ENCODE assay signal across 10 cellular contexts in the genomic region with DNA sequence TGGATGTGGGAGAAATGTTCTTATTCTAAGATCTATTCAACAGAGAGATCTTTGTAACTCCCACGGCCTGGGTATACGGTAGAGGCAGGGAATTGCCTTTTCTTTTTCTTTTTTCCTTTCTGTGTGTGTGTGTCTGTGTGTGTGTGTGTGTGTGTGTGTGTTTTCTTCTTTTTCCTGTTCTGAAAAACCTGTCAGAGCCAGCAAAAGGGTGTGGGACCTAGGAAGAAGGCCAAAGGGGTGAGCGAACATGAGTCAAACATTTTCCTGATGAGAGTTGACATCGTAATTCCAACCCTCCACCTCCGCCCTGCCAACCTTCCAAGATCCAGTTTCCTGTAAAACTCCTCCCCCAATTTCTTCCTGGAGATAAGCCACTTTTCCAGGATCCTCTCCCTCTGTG. TPM values are rescaled to one million over a fixed set of nuclear protein-coding genes. Genes with fewer than 3 reads are reported as not detected.
DNase-seq lines count a peak whose midpoint lies in the region; ATAC-seq and TF ChIP-seq lines count a peak whose summit lies in the region.
"Had no signal": no experiment of that assay in that cellular context is flagged by ENCODE, and none has a peak within 500 bp of the region (broad histone marks: within the 10 kb centered on the region; RNA-seq: fewer than 3 reads in every experiment).

No MANE protein-coding gene starts in this region.

- H3K9me3 ChIP-seq in ascending aorta = no peaks in the 10 kb centered on the region
- no peaks in the 10 kb centered on the region for H3K9me3 ChIP-seq in sigmoid colon
- no peaks in the 10 kb centered on the region for H3K9me3 ChIP-seq in effector memory CD4-positive, alpha-beta T cell (ENCODE audit: control insufficient read depth, low read length)

- H3K4me1 ChIP-seq in ascending aorta (peaks cover 0 to 18% of the 10 kb centered on the region in 2 donors), sigmoid colon (peaks cover 0 to 22% (median 16%) of the 10 kb centered on the region in 4 donors)
- H3K4me1 ChIP-seq in effector memory CD4-positive, alpha-beta T cell (ENCODE audit: control insufficient read depth, insufficient read depth, low read length, poor library complexity, severe bottlenecking) = no peaks in the 10 kb centered on the region

- WGBS in sigmoid colon, 2 donors = 19 to 55% methylated on average over 5 of the region's 5 CpGs

- TF ChIP-seq POLR2A in sigmoid colon (IDR thresholded peaks at IDR 0.05) = no peak

- ATAC-seq in left cardiac atrium (peak in 1 of 2 donors; percentile 57), HG03521 (IDR thresholded peaks at IDR 0.05; ENCODE audit: unreplicated experiment) (no peak)

- no peaks in the 10 kb centered on the region for H3K36me3 ChIP-seq in ascending aorta
- H3K36me3 ChIP-seq in sigmoid colon = no peaks in the 10 kb centered on the region
- H3K36me3 ChIP-seq in effector memory CD4-positive, alpha-beta T cell (ENCODE audit: control insufficient read depth, insufficient read depth, low read length) = no peaks in the 10 kb centered on the region

- peak overlapping the region; percentile 94 to 96 for H3K27ac ChIP-seq in ascending aorta
- peak overlapping the region in 3 of 4 donors; percentile 87 to 95 (median 93) for H3K27ac ChIP-seq in sigmoid colon
- no peak overlapping the region for H3K27ac ChIP-seq in effector memory CD4-positive, alpha-beta T cell (ENCODE audit: insufficient read depth, low read length, poor library complexity, severe bottlenecking)

- no peak for TF ChIP-seq EP300 in sigmoid colon (IDR thresholded peaks at IDR 0.05)

- TF ChIP-seq CTCF in ascending aorta (IDR thresholded peaks at IDR 0.05) = no peak
- no peak for TF ChIP-seq CTCF in sigmoid colon (IDR thresholded peaks at IDR 0.05)

- no peak overlapping the region for H3K4me3 ChIP-seq in ascending aorta
- no peak overlapping the region for H3K4me3 ChIP-seq in sigmoid colon
- H3K4me3 ChIP-seq in effector memory CD4-positive, alpha-beta T cell (ENCODE audit: insufficient read depth, low read depth, low read length, poor library complexity, severe bottlenecking) = no peak overlapping the region

- H3K27me3 ChIP-seq in ascending aorta (no peaks in the 10 kb centered on the region), sigmoid colon (no peaks in the 10 kb centered on the region)
- H3K27me3 ChIP-seq in effector memory CD4-positive, alpha-beta T cell (replicated peaks; ENCODE audit: control insufficient read depth, insufficient read depth, low read length, poor library complexity, severe bottlenecking) = no peaks in the 10 kb centered on the region

- intact Hi-C loops in ascending aorta (cut with DNase I) = loop anchor here (5.0 to 10.0 kb wide), 3 partner anchors 95 to 1352 kb away; partner anchors contain the start of gene SCFD2
- intact Hi-C loops in left cardiac atrium (cut with DNase I) = loop anchor here in 1 of 2 donors (10.0 kb wide), 1 partner anchor 148 kb away; no protein-coding TSS in a partner anchor
- intact Hi-C loops in sigmoid colon (cut with DNase I) = loop anchor here (10.0 kb wide), 1 partner anchor 702 kb away; the partner anchor contains the start of gene SCFD2

- peak; percentile 86 for DNase-seq in ELR (ENCODE audit: low read depth)
- peak in 1 of 2 donors; percentile 81 for DNase-seq in ascending aorta (ENCODE audit: low spot score in 2 of 2)
- DNase-seq in left cardiac atrium = peak; percentile 80
- peak; percentile 70 for DNase-seq in sigmoid colon
- no peak for DNase-seq in DMS53 (lab: John Stamatoyannopoulos, UW)
- no peak for DNase-seq in effector memory CD4-positive, alpha-beta T cell
- no peak for DNase-seq in activated CD8-positive, alpha-beta memory T cell treated with anti-CD3 and anti-CD28 coated beads, Interleukin-2, amount 50 U/mL, for 48 hours
- DNase-seq: DMS 273 treated with DMSO at 0.1 percent for 48 hours had no signal

RNA-seq across cellular contexts. Expression of gene CHIC2, which starts 2.8 kb away (rescaled TPM):
- total RNA-seq in ascending aorta = 34.1 TPM
- total RNA-seq in left cardiac atrium = 10 to 100 TPM; 11.0 to 16.9 TPM
- total RNA-seq in sigmoid colon = 10 to 100 TPM; 22.8 to 34.6 (median 25.0) TPM
- 10 to 100 TPM; 17.6 to 19.8 (median 18.0) TPM for polyA plus RNA-seq in sigmoid colon

RNA-seq across cellular contexts. Expression of gene GSX2, which starts 32.8 kb away (rescaled TPM):
- total RNA-seq in ascending aorta (not detected), left cardiac atrium (not detected), sigmoid colon (not detected)
- polyA plus RNA-seq in sigmoid colon = not detected
- total RNA-seq: NCI-H460 had no signal

Comparison
In these comparisons a context has a peak if more than half of its experiments do, and no peak if none do; other contexts are left out.
1. DNase-seq: peak in ELR (single experiment), left cardiac atrium (single experiment) and sigmoid colon (single experiment); none in DMS53 (single experiment), effector memory CD4-positive, alpha-beta T cell (0 of 3) and activated CD8-positive, alpha-beta memory T cell treated with anti-CD3 and anti-CD28 coated beads, Interleukin-2, amount 50 U/mL, for 48 hours (single experiment).